15 cellular contexts compared by ENCODE assay signal in the genomic region with DNA sequence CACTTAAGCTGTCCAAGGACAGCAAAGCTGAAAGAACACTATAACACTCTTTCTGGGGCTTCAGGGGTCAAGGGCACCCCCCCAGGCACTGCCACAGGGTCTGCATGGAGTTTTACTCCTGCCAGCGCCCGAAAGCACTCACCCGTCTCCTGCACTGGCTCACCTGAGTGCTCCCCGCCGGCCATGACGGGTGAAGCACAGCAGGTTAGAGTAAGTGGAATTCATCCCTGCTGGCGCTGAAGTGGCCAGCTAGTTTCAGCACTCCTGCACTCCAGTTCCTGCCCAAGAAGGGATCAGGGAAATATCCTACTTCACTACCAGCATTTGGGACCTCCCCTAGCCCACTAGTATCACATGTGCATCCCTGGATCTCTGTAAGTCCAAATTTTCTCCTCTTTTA.
DNase-seq lines count a peak whose midpoint lies in the region; ATAC-seq, FAIRE-seq and TF ChIP-seq lines count a peak whose summit lies in the region.
"Had no signal": no experiment of that assay in that cellular context is flagged by ENCODE, and none has a peak within 500 bp of the region (broad histone marks: within the 10 kb centered on the region; RNA-seq: fewer than 3 reads in every experiment).

No MANE protein-coding gene starts in this region.

- no peaks in the 10 kb centered on the region for H4K20me1 ChIP-seq in OCI-LY1 (ENCODE audit: insufficient read depth, low read length)
- H4K20me1 ChIP-seq in H1 (replicated peaks in 1 of 2; ENCODE audit: control insufficient read depth in 1 of 2, insufficient read depth in 2 of 2, low read length in 2 of 2), result no peaks in the 10 kb centered on the region

- H3K18ac ChIP-seq in H1 (ENCODE audit: extremely low read depth, low read length) (no peak overlapping the region; the same call in none of the 2 replicates), mesendoderm (ENCODE audit: low read length) (peak overlapping the region; percentile 5)

- no peaks in the 10 kb centered on the region for H3K23me2 ChIP-seq in H1 (ENCODE audit: low read depth, low read length)

- FAIRE-seq in H1 (lab: Jason Lieb, UNC), result no peak
- FAIRE-seq: A204.1 had no signal

- H3K23ac ChIP-seq in H1 (ENCODE audit: insufficient read length), result no peak overlapping the region
- H3K23ac ChIP-seq in mesendoderm (ENCODE audit: low read length), result no peak overlapping the region

- H3K4me3 ChIP-seq in OCI-LY1 (ENCODE audit: low read depth, low read length, poor library complexity, severe bottlenecking) (no peak overlapping the region), H1 (ENCODE audit: extremely low read depth in 1 of 4, insufficient read depth in 2 of 4, low read depth in 3 of 4, low read length in 4 of 4) (no peak overlapping the region), mesendoderm (ENCODE audit: low read length) (no peak overlapping the region), thyroid gland (replicated peaks in 1 of 3) (no peak overlapping the region), left lung (no peak overlapping the region)
- H3K4me3 ChIP-seq: HAP-1 had no signal

- H3K9ac ChIP-seq in OCI-LY1 (ENCODE audit: low read length) (no peak overlapping the region), H1 (replicated peaks in 1 of 4; ENCODE audit: extremely low read depth in 1 of 4, low read depth in 3 of 4, low read length in 3 of 4) (no peak overlapping the region), mesendoderm (ENCODE audit: low read length) (no peak overlapping the region)

- H2BK5ac ChIP-seq in H1 (ENCODE audit: low read depth, low read length), result no peak overlapping the region
- H2BK5ac ChIP-seq in mesendoderm (ENCODE audit: low read length), result no peak overlapping the region

- CTCF ChIA-PET in H1 (lab: Charles Lee; ENCODE audit: partially characterized antibody), result no interaction called here

- no peak for TF ChIP-seq RAD21 in H1 (IDR thresholded peaks at IDR 0.05 in 1 of 2, conservative IDR thresholded peaks at IDR 0.05 in 1 of 2; ENCODE audit: low read depth in 2 of 2, low read length in 2 of 2)

- H3K79me1 ChIP-seq in H1 (ENCODE audit: low read depth, low read length) (no peaks in the 10 kb centered on the region), mesendoderm (ENCODE audit: low read length) (no peaks in the 10 kb centered on the region)

- POLR2A ChIA-PET in H1 (lab: Charles Lee; ENCODE audit: partially characterized antibody), result no interaction called here

- DNase-seq in H1 (ENCODE audit: low read depth in 1 of 2, low spot score in 2 of 2), result no peak
- DNase-seq in mesendoderm, result no peak
- peak; percentile 82 to 88 for DNase-seq in thyroid gland
- no peak for DNase-seq in UCSD-AML1 (lab: John Stamatoyannopoulos, UW; ENCODE audit: unreplicated experiment)
- DNase-seq in left lung, result no peak
- DNase-seq in C1 segment of cervical spinal cord (lab: John Stamatoyannopoulos, UW), result no peak
- DNase-seq: ACHN; CD4-positive, alpha-beta memory T cell; DMS153; DMS79; GF-D8; GOT3 had no signal

- H4K8ac ChIP-seq in H1 (ENCODE audit: extremely low read depth, insufficient read depth, low read length) (no peak overlapping the region; the same call in 1 of the 2 replicates), mesendoderm (ENCODE audit: low read depth, low read length) (no peak overlapping the region)

- no peak overlapping the region for H3K14ac ChIP-seq in H1 (ENCODE audit: insufficient read length)

- intact Hi-C loops in thyroid gland (cut with DNase I), result no loop called here
- intact Hi-C loops in left lung (cut with DNase I), result no loop called here

- H4K5ac ChIP-seq in H1 (ENCODE audit: insufficient read length, low read depth, low read length) (no peak overlapping the region), mesendoderm (ENCODE audit: low read length) (no peak overlapping the region)

- H3K9me3 ChIP-seq in OCI-LY1 (ENCODE audit: low read length) (no peaks in the 10 kb centered on the region), H1 (ENCODE audit: insufficient read depth in 2 of 2, low read depth in 1 of 2, low read length in 1 of 2) (no peaks in the 10 kb centered on the region), thyroid gland (no peaks in the 10 kb centered on the region), left lung (no peaks in the 10 kb centered on the region)
- H3K9me3 ChIP-seq: HAP-1 had no signal

- no peak overlapping the region for H4K91ac ChIP-seq in H1 (replicated peaks; ENCODE audit: insufficient read length, low read length)

- TF ChIP-seq POLR2A in H1 (IDR thresholded peaks at IDR 0.05; ENCODE audit: control extremely low read depth in 1 of 2, low read depth in 2 of 2, low read length in 2 of 2), result no peak
- no peak for TF ChIP-seq POLR2A in thyroid gland (IDR thresholded peaks at IDR 0.05)

- 91% methylated on average over 7 of the region's 7 CpGs; no CpG with 5 or more reads in 1 of the 2 experiments for WGBS in H1 (ENCODE audit: extremely low coverage in 1 of 2, insufficient coverage in 1 of 2, insufficient read length in 1 of 2, insufficient replicate concordance in 2 of 2, low coverage in 1 of 2, low lambda C conversion rate in 2 of 2, missing lambda C conversion rate in 1 of 2), 2 experiments
- no CpG with 5 or more reads among the region's 7 CpGs for WGBS in mesendoderm (ENCODE audit: extremely low coverage, insufficient coverage, low lambda C conversion rate)
- WGBS in thyroid gland, 2 donors, result 15 to 25% methylated on average over 4 to 7 of the region's 7 CpGs

- H3K9me2 ChIP-seq in OCI-LY1 (ENCODE audit: low read depth, low read length), result no peaks in the 10 kb centered on the region

- H2BK120ac ChIP-seq in H1 (replicated peaks; ENCODE audit: low read depth, low read length) (no peak overlapping the region), mesendoderm (ENCODE audit: low read depth, low read length) (no peak overlapping the region)

- H3K4me2 ChIP-seq in OCI-LY1 (ENCODE audit: low read length) (peak overlapping the region; percentile 2; the same call in 1 of the 2 replicates), H1 (ENCODE audit: insufficient read depth in 1 of 2, low read depth in 2 of 2, low read length in 2 of 2) (no peak overlapping the region), mesendoderm (ENCODE audit: low read length) (no peak overlapping the region)

- no peak overlapping the region for H2AK5ac ChIP-seq in H1 (ENCODE audit: low read depth, low read length)
- no peak overlapping the region for H2AK5ac ChIP-seq in mesendoderm (ENCODE audit: low read length)

- no peak for TF ChIP-seq EP300 in H1 (IDR thresholded peaks at IDR 0.05; ENCODE audit: borderline replicate concordance in 1 of 2, low read depth in 2 of 2, low read length in 2 of 2)

- H3K4ac ChIP-seq in H1 (replicated peaks; ENCODE audit: insufficient read length, low read depth, low read length) (no peak overlapping the region), mesendoderm (ENCODE audit: low read depth, low read length) (no peak overlapping the region)

- no peaks in the 10 kb centered on the region for H3F3A ChIP-seq in OCI-LY1 (ENCODE audit: insufficient read depth, low read length)

- H2AFZ ChIP-seq in OCI-LY1 (ENCODE audit: low read length) (peak overlapping the region; percentile 24; the same call in 1 of the 2 replicates), H1 (ENCODE audit: low read length) (0 out of 2 replicates have a peak overlapping the region, but pooled peaks have one; percentile 2)

- TF ChIP-seq CTCF in OCI-LY1 (IDR thresholded peaks at IDR 0.05; ENCODE audit: low read length), result no peak
- TF ChIP-seq CTCF in H1 (IDR thresholded peaks at IDR 0.05; ENCODE audit: control extremely low read depth in 1 of 3, insufficient read depth in 1 of 3, low read depth in 1 of 3, low read length in 3 of 3), result no peak
- no peak for TF ChIP-seq CTCF in thyroid gland (IDR thresholded peaks at IDR 0.05)
- no peak for TF ChIP-seq CTCF in left lung (IDR thresholded peaks at IDR 0.05)

- H3K27me3 ChIP-seq in OCI-LY1 (ENCODE audit: insufficient read depth, low read length), result no peaks in the 10 kb centered on the region
- H3K27me3 ChIP-seq in H1 (replicated peaks in 1 of 4; ENCODE audit: control insufficient read depth in 3 of 4, extremely low read depth in 1 of 4, insufficient read depth in 3 of 4, low read length in 3 of 4), result no peaks in the 10 kb centered on the region
- H3K27me3 ChIP-seq in mesendoderm (ENCODE audit: insufficient read depth, low read length, poor library complexity), result no peaks in the 10 kb centered on the region
- no peaks in the 10 kb centered on the region for H3K27me3 ChIP-seq in thyroid gland
- H3K27me3 ChIP-seq in left lung, result no peaks in the 10 kb centered on the region

- H2BK12ac ChIP-seq in H1 (ENCODE audit: low read depth, low read length), result no peak overlapping the region

- no peak overlapping the region for H2BK15ac ChIP-seq in H1 (ENCODE audit: low read length)
- H2BK15ac ChIP-seq in mesendoderm (replicated peaks; ENCODE audit: low read depth), result no peak overlapping the region

- ATAC-seq in left lung, result no peak

- H3K56ac ChIP-seq in H1 (replicated peaks; ENCODE audit: insufficient read length, low read depth, low read length) (no peak overlapping the region), mesendoderm (ENCODE audit: low read length) (no peak overlapping the region)

- H3K79me2 ChIP-seq in OCI-LY1 (ENCODE audit: insufficient read depth, low read length) (no peaks in the 10 kb centered on the region), H1 (ENCODE audit: control insufficient read depth in 1 of 2, insufficient read depth in 2 of 2, low read length in 2 of 2) (no peaks in the 10 kb centered on the region), mesendoderm (ENCODE audit: control insufficient read depth, insufficient read depth, low read length) (no peaks in the 10 kb centered on the region)

- peaks cover 47% of the 10 kb centered on the region for H3K4me1 ChIP-seq in OCI-LY1 (ENCODE audit: insufficient read depth, low read length, severe bottlenecking)
- H3K4me1 ChIP-seq in H1 (replicated peaks in 1 of 4; ENCODE audit: control insufficient read depth in 3 of 4, insufficient read depth in 4 of 4, low read length in 3 of 4), result peaks cover 1 to 21% (median 9%) of the 10 kb centered on the region in 4 experiments; a peak in 3 of 7 replicates
- H3K4me1 ChIP-seq in mesendoderm (ENCODE audit: control insufficient read depth, low read depth, low read length), result peaks cover 3% of the 10 kb centered on the region
- peaks cover 5 to 6% of the 10 kb centered on the region in 2 donors for H3K4me1 ChIP-seq in thyroid gland
- H3K4me1 ChIP-seq in left lung, result no peaks in the 10 kb centered on the region

- no peak overlapping the region for H3K27ac ChIP-seq in OCI-LY1 (ENCODE audit: low read depth, low read length, poor library complexity, severe bottlenecking)
- no peak overlapping the region for H3K27ac ChIP-seq in H1 (ENCODE audit: low read depth, low read length)
- no peak overlapping the region for H3K27ac ChIP-seq in mesendoderm (ENCODE audit: low read depth, low read length)
- no peak overlapping the region for H3K27ac ChIP-seq in thyroid gland
- no peak overlapping the region for H3K27ac ChIP-seq in left lung

- H2BK20ac ChIP-seq in H1 (ENCODE audit: low read length), result no peak overlapping the region; the same call in 1 of the 2 replicates

- no peaks in the 10 kb centered on the region for H3K36me3 ChIP-seq in OCI-LY1 (ENCODE audit: insufficient read depth, low read length)
- H3K36me3 ChIP-seq in H1 (ENCODE audit: control insufficient read depth in 2 of 4, insufficient read depth in 4 of 4, low read length in 3 of 4), result no peaks in the 10 kb centered on the region
- H3K36me3 ChIP-seq in mesendoderm (ENCODE audit: control insufficient read depth, insufficient read depth, low read length), result no peaks in the 10 kb centered on the region
- no peaks in the 10 kb centered on the region for H3K36me3 ChIP-seq in thyroid gland
- H3K36me3 ChIP-seq in left lung, result no peaks in the 10 kb centered on the region
- H3K36me3 ChIP-seq: HAP-1 had no signal

Comparison
In these comparisons a context has a peak if more than half of its experiments do, and no peak if none do; other contexts are left out.
1. DNase-seq: peak in thyroid gland (2 of 2); none in H1 (0 of 2), mesendoderm (single experiment), UCSD-AML1 (single experiment), left lung (0 of 2) and C1 segment of cervical spinal cord (0 of 14).